Comparison of ENCODE assay signal across 25 cellular contexts in genomic region chr4:123870283-123870876, GRCh38.
DNase-seq lines count a peak whose midpoint lies in the region; ATAC-seq, FAIRE-seq and TF ChIP-seq lines count a peak whose summit lies in the region.
"Had no signal": no experiment of that assay in that cellular context is flagged by ENCODE, and none has a peak within 500 bp of the region (broad histone marks: within the 10 kb centered on the region; RNA-seq: fewer than 3 reads in every experiment).

No MANE protein-coding gene starts in this region.

- no peaks in the 10 kb centered on the region for H3K36me3 Mint-ChIP-seq in neural progenitor cell
- H3K36me3 Mint-ChIP-seq: activated CD4-positive, alpha-beta memory T cell treated with anti-CD3 and anti-CD28 coated beads for 36 hours; memory B cell; natural killer cell treated with Interleukin-12 subunit alpha and Interleukin-12 subunit beta and Interleukin-15 and Interleukin-18, amount 100 ng/mL, for 72 hours had no signal

- H3K9ac ChIP-seq in keratinocyte (ENCODE audit: control insufficient read depth, extremely low read depth, insufficient read depth, low read length) (no peak overlapping the region), neural progenitor cell (no peak overlapping the region)

- H3K4me3 Mint-ChIP-seq in neural progenitor cell, result no peak overlapping the region
- H3K4me3 Mint-ChIP-seq: activated CD4-positive, alpha-beta memory T cell treated with anti-CD3 and anti-CD28 coated beads for 36 hours; activated naive CD8-positive, alpha-beta T cell treated with anti-CD3 and anti-CD28 coated beads, Interleukin-2, amount 50 U/mL, for 24 hours; CD4-positive, alpha-beta T cell; dendritic cell treated with granulocyte-macrophage colony-stimulating factor and Interleukin-4, amounts not matched to agents 40 ng/mL and 50 ng/mL, for 4 days; memory B cell; natural killer cell treated with Interleukin-12 subunit alpha and Interleukin-12 subunit beta and Interleukin-15 and Interleukin-18, amount 100 ng/mL, for 72 hours had no signal

- no peaks in the 10 kb centered on the region for H3K9me1 ChIP-seq in keratinocyte (ENCODE audit: control insufficient read depth, extremely low read depth, insufficient read depth, low read length)

- H3F3A ChIP-seq in neural progenitor cell (ENCODE audit: low read depth), result no peaks in the 10 kb centered on the region

- H3K27me3 ChIP-seq in keratinocyte (ENCODE audit: control insufficient read depth, extremely low read depth, insufficient read depth, low read length) (no peaks in the 10 kb centered on the region), neural progenitor cell (no peaks in the 10 kb centered on the region)

- ATAC-seq in omental fat pad (ENCODE audit: low FRiP score), result peak; percentile 65
- no peak for ATAC-seq in HG03039 (IDR thresholded peaks at IDR 0.05; ENCODE audit: unreplicated experiment)
- ATAC-seq: activated naive CD8-positive, alpha-beta T cell treated with anti-CD3 and anti-CD28 coated beads, Interleukin-2, amount 50 U/mL, for 24 hours had no signal

- peaks cover 3% of the 10 kb centered on the region for H3K27me3 Mint-ChIP-seq in neural progenitor cell (ENCODE audit: insufficient read depth, low read depth)
- H3K27me3 Mint-ChIP-seq: activated CD4-positive, alpha-beta memory T cell treated with anti-CD3 and anti-CD28 coated beads for 36 hours; activated naive CD8-positive, alpha-beta T cell treated with anti-CD3 and anti-CD28 coated beads, Interleukin-2, amount 50 U/mL, for 24 hours; CD4-positive, alpha-beta T cell; dendritic cell treated with granulocyte-macrophage colony-stimulating factor and Interleukin-4, amounts not matched to agents 40 ng/mL and 50 ng/mL, for 4 days; memory B cell had no signal

- H3K4me3 ChIP-seq in choroid plexus epithelial cell (ENCODE audit: low read depth, low read length) (no peak overlapping the region), keratinocyte (ENCODE audit: control insufficient read depth in 2 of 3, extremely low read depth in 1 of 3, insufficient read depth in 2 of 3, low read depth in 1 of 3, low read length in 3 of 3) (no peak overlapping the region), neural progenitor cell (no peak overlapping the region)
- H3K4me3 ChIP-seq: HAP-1, smooth muscle cell, thoracic aorta had no signal

- H3K9me3 ChIP-seq in keratinocyte (ENCODE audit: control insufficient read depth, low read depth, low read length) (no peaks in the 10 kb centered on the region), neural progenitor cell (ENCODE audit: low read depth) (no peaks in the 10 kb centered on the region)
- H3K9me3 ChIP-seq: HAP-1, thoracic aorta had no signal

- H3K27ac ChIP-seq in keratinocyte (ENCODE audit: control insufficient read depth, insufficient read depth, low read length) (no peak overlapping the region), neural progenitor cell (no peak overlapping the region)
- H3K27ac ChIP-seq: thoracic aorta had no signal

- H4K20me1 ChIP-seq in keratinocyte (ENCODE audit: control insufficient read depth, extremely low read depth, insufficient read depth, low read length) (no peaks in the 10 kb centered on the region), neural progenitor cell (ENCODE audit: low read depth) (no peaks in the 10 kb centered on the region)

- H3K27ac Mint-ChIP-seq in neural progenitor cell, result no peak overlapping the region
- H3K27ac Mint-ChIP-seq: activated CD4-positive, alpha-beta memory T cell treated with anti-CD3 and anti-CD28 coated beads for 36 hours; activated naive CD8-positive, alpha-beta T cell treated with anti-CD3 and anti-CD28 coated beads, Interleukin-2, amount 50 U/mL, for 24 hours; CD4-positive, alpha-beta T cell; dendritic cell treated with granulocyte-macrophage colony-stimulating factor and Interleukin-4, amounts not matched to agents 40 ng/mL and 50 ng/mL, for 4 days; memory B cell; natural killer cell treated with Interleukin-12 subunit alpha and Interleukin-12 subunit beta and Interleukin-15 and Interleukin-18, amount 100 ng/mL, for 72 hours had no signal

- peak; percentile 86 for DNase-seq in NCI-H226
- peak; percentile 10 for DNase-seq in choroid plexus epithelial cell (ENCODE audit: low read depth)
- no peak for DNase-seq in keratinocyte (ENCODE audit: low read depth, low spot score)
- no peak for DNase-seq in omental fat pad (ENCODE audit: low spot score)
- DNase-seq in neural progenitor cell (ENCODE audit: low spot score), result no peak
- DNase-seq in stimulated activated CD4-positive, alpha-beta T cell treated with anti-CD3 and anti-CD28 coated beads, Interleukin-2, amount 100 ng/mL, for 48 hours, result no peak
- DNase-seq in DMS 273 (lab: John Stamatoyannopoulos, UW; ENCODE audit: unreplicated experiment), result no peak
- DNase-seq: activated CD4-positive, alpha-beta memory T cell treated with anti-CD3 and anti-CD28 coated beads for 36 hours; activated CD4-positive, CD25-positive, alpha-beta regulatory T cell; activated effector memory CD4-positive, alpha-beta T cell treated with anti-CD3 and anti-CD28 coated beads, Interleukin-2, amount 50 U/mL, for 16 hours; activated naive CD8-positive, alpha-beta T cell treated with anti-CD3 and anti-CD28 coated beads, Interleukin-2, amount 50 U/mL, for 24 hours; CD4-positive, alpha-beta T cell; NCI-H146; NCI-H526; stimulated activated CD4-positive, alpha-beta T cell treated with anti-CD3 and anti-CD28 coated beads, Interleukin-4, amount 100 ng/mL, for 1 hour; stimulated activated naive CD4-positive, alpha-beta T cell treated with Interleukin-2 at 50 U/mL for 16 hours; T1000 had no signal

- H3K79me2 ChIP-seq in keratinocyte (ENCODE audit: control insufficient read depth, insufficient read depth, low read length) (no peaks in the 10 kb centered on the region), neural progenitor cell (ENCODE audit: low read depth) (no peaks in the 10 kb centered on the region)

- H3K4me1 Mint-ChIP-seq in neural progenitor cell, result peaks cover 30% of the 10 kb centered on the region
- H3K4me1 Mint-ChIP-seq: activated naive CD8-positive, alpha-beta T cell treated with anti-CD3 and anti-CD28 coated beads, Interleukin-2, amount 50 U/mL, for 24 hours; memory B cell had no signal

- TF ChIP-seq CTCF in choroid plexus epithelial cell (conservative IDR thresholded peaks at IDR 0.05; ENCODE audit: low read depth, low read length) (no peak), keratinocyte (optimal IDR thresholded peaks at IDR 0.05 in 1 of 3, IDR thresholded peaks at IDR 0.05 in 1 of 3, conservative IDR thresholded peaks at IDR 0.05 in 1 of 3; ENCODE audit: extremely low read depth in 1 of 3, insufficient read depth in 2 of 3, low read length in 3 of 3) (no peak), omental fat pad (IDR thresholded peaks at IDR 0.05) (no peak), neural progenitor cell (IDR thresholded peaks at IDR 0.05) (no peak)

- no peaks in the 10 kb centered on the region for H3K36me3 ChIP-seq in keratinocyte (ENCODE audit: control insufficient read depth in 2 of 2, extremely low read depth in 1 of 2, insufficient read depth in 2 of 2, low read length in 2 of 2)
- no peaks in the 10 kb centered on the region for H3K36me3 ChIP-seq in neural progenitor cell
- H3K36me3 ChIP-seq: HAP-1, thoracic aorta had no signal

- H2AFZ ChIP-seq in keratinocyte (ENCODE audit: control insufficient read depth, low read length) (no peak overlapping the region), neural progenitor cell (replicated peaks) (no peak overlapping the region)

- peaks cover 12% of the 10 kb centered on the region for H3K9me3 Mint-ChIP-seq in neural progenitor cell
- H3K9me3 Mint-ChIP-seq: activated CD4-positive, alpha-beta memory T cell treated with anti-CD3 and anti-CD28 coated beads for 36 hours; activated naive CD8-positive, alpha-beta T cell treated with anti-CD3 and anti-CD28 coated beads, Interleukin-2, amount 50 U/mL, for 24 hours; CD4-positive, alpha-beta T cell; natural killer cell treated with Interleukin-12 subunit alpha and Interleukin-12 subunit beta and Interleukin-15 and Interleukin-18, amount 100 ng/mL, for 72 hours had no signal

- dilution Hi-C loops in keratinocyte (cut with MboI; ENCODE audit: extremely low pct_ligation_motif_present, low sequenced_read_pairs), result no loop called here

- FAIRE-seq in keratinocyte (lab: Jason Lieb, UNC), result peak; percentile 59
- FAIRE-seq: endometrium had no signal

- no peak overlapping the region for H3K4me2 ChIP-seq in keratinocyte (ENCODE audit: control insufficient read depth, extremely low read depth, insufficient read depth, low read depth, low read length)
- no peak overlapping the region for H3K4me2 ChIP-seq in neural progenitor cell
- H3K4me2 ChIP-seq: smooth muscle cell had no signal

- no peaks in the 10 kb centered on the region for H3K4me1 ChIP-seq in keratinocyte (ENCODE audit: control insufficient read depth, extremely low read depth, insufficient read depth, low read length)
- peaks cover 7% of the 10 kb centered on the region for H3K4me1 ChIP-seq in neural progenitor cell

Comparison
In these comparisons a context has a peak if more than half of its experiments do, and no peak if none do; other contexts are left out.
1. DNase-seq: peak in NCI-H226 (single experiment) and choroid plexus epithelial cell (single experiment); none in keratinocyte (single experiment), omental fat pad (single experiment), neural progenitor cell (single experiment), stimulated activated CD4-positive, alpha-beta T cell treated with anti-CD3 and anti-CD28 coated beads, Interleukin-2, amount 100 ng/mL, for 48 hours (0 of 2) and DMS 273 (single experiment).